ENCODE assay signal across 12 cellular contexts in genomic region chr11:12046636-12047236, GRCh38. TPM values are rescaled to one million over a fixed set of nuclear protein-coding genes. Genes with fewer than 3 reads are reported as not detected.
DNase-seq lines count a peak whose midpoint lies in the region; ATAC-seq and TF ChIP-seq lines count a peak whose summit lies in the region.
"Had no signal": no experiment of that assay in that cellular context is flagged by ENCODE, and none has a peak within 500 bp of the region (broad histone marks: within the 10 kb centered on the region; RNA-seq: fewer than 3 reads in every experiment).

No MANE protein-coding gene starts in this region.

- H3K27me3 Mint-ChIP-seq in activated T-helper 1 cell treated with anti-CD3 and anti-CD28 coated beads, Interleukin-12 subunit alpha, Interleukin-12 subunit beta, Interleukin-2, Interleukin-4 antibody, amounts not matched to agents 30 ng/mL and 10 ng/mL and 1 ng/mL, durations not matched to agents 14 hours and 24 hours and 36 hours (ENCODE audit: insufficient read depth): peaks cover 6% of the 10 kb centered on the region

- H3K79me2 ChIP-seq in GM23248 (ENCODE audit: insufficient read depth): no peaks in the 10 kb centered on the region

- peak overlapping the region; percentile 70 for H2AFZ ChIP-seq in GM23248

- H3K4me3 Mint-ChIP-seq in activated T-helper 1 cell treated with anti-CD3 and anti-CD28 coated beads, Interleukin-12 subunit alpha, Interleukin-12 subunit beta, Interleukin-2, Interleukin-4 antibody, amounts not matched to agents 30 ng/mL and 10 ng/mL and 1 ng/mL, durations not matched to agents 14 hours and 24 hours and 36 hours: no peak overlapping the region
- H3K4me3 Mint-ChIP-seq: H9; natural killer cell; stimulated activated effector memory CD8-positive, alpha-beta T cell treated with anti-CD3 and anti-CD28 coated beads, Interleukin-12 subunit alpha, Interleukin-12 subunit beta, amount 100 ng/mL, for 72 hours had no signal

- H3K27me3 ChIP-seq in GM23248 (replicated peaks; ENCODE audit: insufficient read depth): no peaks in the 10 kb centered on the region
- no peaks in the 10 kb centered on the region for H3K27me3 ChIP-seq in thoracic aorta (replicated peaks; ENCODE audit: insufficient read depth)
- H3K27me3 ChIP-seq: testis had no signal

- no peaks in the 10 kb centered on the region for H3K9me3 Mint-ChIP-seq in activated T-helper 1 cell treated with anti-CD3 and anti-CD28 coated beads, Interleukin-12 subunit alpha, Interleukin-12 subunit beta, Interleukin-2, Interleukin-4 antibody, amounts not matched to agents 30 ng/mL and 10 ng/mL and 1 ng/mL, durations not matched to agents 14 hours and 24 hours and 36 hours
- H3K9me3 Mint-ChIP-seq: natural killer cell; stimulated activated effector memory CD8-positive, alpha-beta T cell treated with anti-CD3 and anti-CD28 coated beads, Interleukin-12 subunit alpha, Interleukin-12 subunit beta, amount 100 ng/mL, for 72 hours had no signal

- H3K27ac ChIP-seq in GM23248: peak overlapping the region; percentile 16; the same call in 1 of the 2 replicates
- peak overlapping the region; percentile 12 to 51 for H3K27ac ChIP-seq in thoracic aorta
- H3K27ac ChIP-seq: testis had no signal

- TF ChIP-seq CTCF in thoracic aorta (IDR thresholded peaks at IDR 0.05): no peak

- H3K9me3 ChIP-seq in GM23248 (ENCODE audit: low read depth): no peaks in the 10 kb centered on the region
- H3K9me3 ChIP-seq in thoracic aorta: no peaks in the 10 kb centered on the region
- H3K9me3 ChIP-seq: testis had no signal

- no peak overlapping the region for H3K4me3 ChIP-seq in GM23248
- H3K4me3 ChIP-seq in thoracic aorta: no peak overlapping the region
- H3K4me3 ChIP-seq: testis had no signal

- H3K9ac ChIP-seq in GM23248: peak overlapping the region; percentile 50

- peak overlapping the region; percentile 90 for H3K27ac Mint-ChIP-seq in activated T-helper 1 cell treated with anti-CD3 and anti-CD28 coated beads, Interleukin-12 subunit alpha, Interleukin-12 subunit beta, Interleukin-2, Interleukin-4 antibody, amounts not matched to agents 30 ng/mL and 10 ng/mL and 1 ng/mL, durations not matched to agents 14 hours and 24 hours and 36 hours

- H4K20me1 ChIP-seq in GM23248 (ENCODE audit: insufficient read depth): no peaks in the 10 kb centered on the region

- H3F3A ChIP-seq in GM23248 (ENCODE audit: insufficient read depth): peaks cover 36% of the 10 kb centered on the region

- H3K36me3 ChIP-seq in GM23248 (ENCODE audit: low read depth) (no peaks in the 10 kb centered on the region), thoracic aorta (no peaks in the 10 kb centered on the region)

- H3K9me2 ChIP-seq in GM23248 (ENCODE audit: insufficient read depth): no peaks in the 10 kb centered on the region

- ATAC-seq in thoracic aorta (ENCODE audit: insufficient number of reproducible peaks, low FRiP score, low read depth) (no peak), HG03439 (IDR thresholded peaks at IDR 0.05; ENCODE audit: unreplicated experiment) (no peak)

- no peak for DNase-seq in GM23248
- DNase-seq in activated T-helper 1 cell treated with anti-CD3 and anti-CD28 coated beads, Interleukin-12 subunit alpha, Interleukin-12 subunit beta, Interleukin-2, Interleukin-4 antibody, amounts not matched to agents 30 ng/mL and 10 ng/mL and 1 ng/mL, durations not matched to agents 14 hours and 24 hours and 36 hours (ENCODE audit: low spot score): no peak
- DNase-seq in kidney glomerular epithelial cell (lab: John Stamatoyannopoulos, UW): peak; percentile 11
- DNase-seq in thoracic aorta (ENCODE audit: low spot score): no peak
- no peak for DNase-seq in activated gamma-delta T cell (lab: John Stamatoyannopoulos, UW)
- no peak for DNase-seq in OCI-M2 (lab: John Stamatoyannopoulos, UW; ENCODE audit: unreplicated experiment)
- DNase-seq: NCI-H510A had no signal

- intact Hi-C loops in activated T-helper 1 cell treated with anti-CD3 and anti-CD28 coated beads, Interleukin-12 subunit alpha, Interleukin-12 subunit beta, Interleukin-2, Interleukin-4 antibody, amounts not matched to agents 30 ng/mL and 10 ng/mL and 1 ng/mL, durations not matched to agents 14 hours and 24 hours and 36 hours (cut with micrococcal nuclease): loop anchor here (1.0 to 10.0 kb wide), 10 partner anchors 64 to 1022 kb away; partner anchors contain the start of gene MICAL2

- WGBS in GM23248 (ENCODE audit: low coverage in 1 of 2, low lambda C conversion rate in 2 of 2, missing lambda C conversion rate in 2 of 2), 2 experiments: 79 to 81% methylated on average over 5 of the region's 5 CpGs

- in situ Hi-C loops in GM23248 (cut with MboI): loop anchor here (10.0 kb wide), 1 partner anchor 252 kb away; no protein-coding TSS in a partner anchor

- H3K4me1 Mint-ChIP-seq in activated T-helper 1 cell treated with anti-CD3 and anti-CD28 coated beads, Interleukin-12 subunit alpha, Interleukin-12 subunit beta, Interleukin-2, Interleukin-4 antibody, amounts not matched to agents 30 ng/mL and 10 ng/mL and 1 ng/mL, durations not matched to agents 14 hours and 24 hours and 36 hours (ENCODE audit: low read depth): peaks cover 28% of the 10 kb centered on the region

- H3K4me1 ChIP-seq in GM23248 (ENCODE audit: insufficient read depth): peaks cover 41% of the 10 kb centered on the region
- peaks cover 12 to 56% of the 10 kb centered on the region in 2 donors for H3K4me1 ChIP-seq in thoracic aorta (ENCODE audit: control insufficient read depth in 1 of 2, low read depth in 2 of 2)

- no peaks in the 10 kb centered on the region for H3K36me3 Mint-ChIP-seq in activated T-helper 1 cell treated with anti-CD3 and anti-CD28 coated beads, Interleukin-12 subunit alpha, Interleukin-12 subunit beta, Interleukin-2, Interleukin-4 antibody, amounts not matched to agents 30 ng/mL and 10 ng/mL and 1 ng/mL, durations not matched to agents 14 hours and 24 hours and 36 hours (ENCODE audit: low read depth)
- H3K36me3 Mint-ChIP-seq: natural killer cell; stimulated activated effector memory CD8-positive, alpha-beta T cell treated with anti-CD3 and anti-CD28 coated beads, Interleukin-12 subunit alpha, Interleukin-12 subunit beta, amount 100 ng/mL, for 72 hours had no signal

- no peak overlapping the region for H3K4me2 ChIP-seq in GM23248 (ENCODE audit: unreplicated experiment)

RNA-seq across cellular contexts. Expression of gene DKK3, which starts 38.3 kb away (rescaled TPM):
- total RNA-seq in GM23248 (2014; rRNA removed; shearing (Covaris generic)): 189 and 225 TPM in 2 replicates
- 237 and 239 TPM in 2 replicates for polyA plus RNA-seq in GM23248 (2016; fragmentation: Nextera tagmentation; extraction: Ambion mirVana)
- total RNA-seq in activated T-helper 1 cell treated with anti-CD3 and anti-CD28 coated beads, Interleukin-12 subunit alpha, Interleukin-12 subunit beta, Interleukin-2, Interleukin-4 antibody, amounts not matched to agents 30 ng/mL and 10 ng/mL and 1 ng/mL, durations not matched to agents 14 hours and 24 hours and 36 hours: not detected in 2 replicates
- total RNA-seq in thoracic aorta: 100 to 1,000 TPM; 732 to 847 TPM

Comparison
In these comparisons a context has a peak if more than half of its experiments do, and no peak if none do; other contexts are left out.
1. RNA of gene DKK3, which starts 38.3 kb away (total RNA-seq): 732 to 847 TPM in thoracic aorta and 189 to 225 TPM in GM23248; not detected in activated T-helper 1 cell treated with anti-CD3 and anti-CD28 coated beads, Interleukin-12 subunit alpha, Interleukin-12 subunit beta, Interleukin-2, Interleukin-4 antibody, amounts not matched to agents 30 ng/mL and 10 ng/mL and 1 ng/mL, durations not matched to agents 14 hours and 24 hours and 36 hours; every median in the first group is over 100 times any median in the second.